In the genomic region with DNA sequence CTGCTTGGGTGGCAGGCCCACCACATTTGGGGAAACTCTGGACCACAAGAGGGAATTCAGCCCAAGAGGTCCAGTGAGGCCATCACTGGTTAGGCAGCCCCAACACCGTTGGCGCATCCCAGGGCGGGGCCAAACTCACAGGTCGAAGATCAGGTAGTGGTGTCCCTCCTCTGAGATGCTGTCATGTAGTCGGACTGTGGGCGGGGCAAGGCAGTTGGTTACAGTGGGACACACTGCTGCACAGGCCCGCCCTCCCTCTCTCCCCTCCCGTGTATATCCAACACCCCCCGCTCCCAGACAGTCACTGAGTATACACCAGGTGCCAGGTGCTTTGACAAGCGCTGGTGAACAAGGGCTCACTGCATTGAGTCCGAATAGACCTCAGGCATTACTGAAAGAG, we compare ENCODE assay signal across 14 cellular contexts. TPM values are rescaled to one million over a fixed set of nuclear protein-coding genes. Genes with fewer than 3 reads are reported as not detected.
A peak's percentile ranks its signal among the peaks of the same experiment; 100 is the strongest.
DNase-seq lines count a peak whose midpoint lies in the region; ATAC-seq and TF ChIP-seq lines count a peak whose summit lies in the region.
"Had no signal": no experiment of that assay in that cellular context is flagged by ENCODE, and none has a peak within 500 bp of the region (broad histone marks: within the 10 kb centered on the region; RNA-seq: fewer than 3 reads in every experiment).

No MANE protein-coding gene starts in this region.

- peaks cover 8% of the 10 kb centered on the region for H3K9me1 ChIP-seq in IMR-90 (ENCODE audit: insufficient read depth, low read length)

- H4K20me1 ChIP-seq in IMR-90 (ENCODE audit: insufficient read depth, low read length), result no peaks in the 10 kb centered on the region
- H4K20me1 ChIP-seq in osteoblast (ENCODE audit: insufficient read depth, low read length), result no peaks in the 10 kb centered on the region

- H3K14ac ChIP-seq in IMR-90 (replicated peaks; ENCODE audit: low read depth, low read length), result no peak overlapping the region

- no peaks in the 10 kb centered on the region for H3K9me3 Mint-ChIP-seq in activated CD8-positive, alpha-beta memory T cell treated with anti-CD3 and anti-CD28 coated beads, Interleukin-2, amount 10 ng/mL, durations not matched to agents 7 days and 5 days (ENCODE audit: low read depth)
- H3K9me3 Mint-ChIP-seq in endodermal cell, result no peaks in the 10 kb centered on the region
- no peaks in the 10 kb centered on the region for H3K9me3 Mint-ChIP-seq in type B pancreatic cell
- H3K9me3 Mint-ChIP-seq: H9, HFFc6 had no signal

- H3K27ac Mint-ChIP-seq in activated CD8-positive, alpha-beta memory T cell treated with anti-CD3 and anti-CD28 coated beads, Interleukin-2, amount 10 ng/mL, durations not matched to agents 7 days and 5 days, result no peak overlapping the region
- H3K27ac Mint-ChIP-seq in endodermal cell (no peak overlapping the region), type B pancreatic cell (no peak overlapping the region)
- H3K27ac Mint-ChIP-seq: CD4-positive, CD25-positive, alpha-beta regulatory T cell; H9; HFFc6 had no signal

- H2AFZ ChIP-seq in IMR-90 (replicated peaks; ENCODE audit: low read length, poor library complexity), result no peak overlapping the region
- H2AFZ ChIP-seq in osteoblast (ENCODE audit: low read length), result no peak overlapping the region

- no peak overlapping the region for H2BK20ac ChIP-seq in IMR-90 (ENCODE audit: low read depth, low read length)

- no peak overlapping the region for H2BK120ac ChIP-seq in IMR-90 (ENCODE audit: low read depth, low read length)

- H3K79me2 ChIP-seq in osteoblast (ENCODE audit: insufficient read depth, low read length), result no peaks in the 10 kb centered on the region

- H3K27ac ChIP-seq in IMR-90 (ENCODE audit: insufficient read depth, low read length) (no peak overlapping the region), endodermal cell (ENCODE audit: low read depth, low read length) (peak overlapping the region; percentile 64), osteoblast (ENCODE audit: low read depth, low read length) (no peak overlapping the region)
- H3K27ac ChIP-seq: 22Rv1 had no signal

- TF ChIP-seq CTCF in IMR-90 (conservative IDR thresholded peaks at IDR 0.05; ENCODE audit: low read depth, low read length) (no peak), endodermal cell (conservative IDR thresholded peaks at IDR 0.05) (no peak), osteoblast (IDR thresholded peaks at IDR 0.05; ENCODE audit: extremely low read depth, low read depth, low read length) (no peak), type B pancreatic cell (conservative IDR thresholded peaks at IDR 0.05) (no peak)

- no peaks in the 10 kb centered on the region for H3K36me3 Mint-ChIP-seq in activated CD8-positive, alpha-beta memory T cell treated with anti-CD3 and anti-CD28 coated beads, Interleukin-2, amount 10 ng/mL, durations not matched to agents 7 days and 5 days
- H3K36me3 Mint-ChIP-seq in endodermal cell (ENCODE audit: low read depth) (no peaks in the 10 kb centered on the region), type B pancreatic cell (no peaks in the 10 kb centered on the region)
- H3K36me3 Mint-ChIP-seq: CD4-positive, CD25-positive, alpha-beta regulatory T cell had no signal

- H2AK5ac ChIP-seq in IMR-90 (ENCODE audit: low read depth, low read length), result no peak overlapping the region

- DNase-seq in activated CD8-positive, alpha-beta memory T cell treated with anti-CD3 and anti-CD28 coated beads, Interleukin-2, amount 10 ng/mL, durations not matched to agents 7 days and 5 days, result no peak
- no peak for DNase-seq in activated CD8-positive, alpha-beta memory T cell treated with anti-CD3 and anti-CD28 coated beads for 24 hours
- DNase-seq in IMR-90, result no peak
- no peak for DNase-seq in endodermal cell
- DNase-seq in osteoblast (ENCODE audit: insufficient read length, low spot score, missing footprints), result peak; percentile 38
- DNase-seq in type B pancreatic cell (ENCODE audit: extremely low spot score, unreplicated experiment), result no peak
- no peak for DNase-seq in central memory CD4-positive, alpha-beta T cell
- DNase-seq: GOT3, H9, HFFc6 had no signal

- no peaks in the 10 kb centered on the region for H3K4me1 Mint-ChIP-seq in activated CD8-positive, alpha-beta memory T cell treated with anti-CD3 and anti-CD28 coated beads, Interleukin-2, amount 10 ng/mL, durations not matched to agents 7 days and 5 days
- H3K4me1 Mint-ChIP-seq in endodermal cell (peaks cover 11% of the 10 kb centered on the region), type B pancreatic cell (ENCODE audit: unreplicated experiment) (peaks cover 33% of the 10 kb centered on the region)
- H3K4me1 Mint-ChIP-seq: CD4-positive, CD25-positive, alpha-beta regulatory T cell had no signal

- H3K4me2 ChIP-seq in IMR-90 (ENCODE audit: low read depth, low read length), result no peak overlapping the region
- no peak overlapping the region for H3K4me2 ChIP-seq in osteoblast (ENCODE audit: insufficient read depth, low read length)

- dilution Hi-C loops in IMR-90 (cut with HindIII; ENCODE audit: low sequenced_read_pairs, unreplicated experiment), result no loop called here

- H4K8ac ChIP-seq in IMR-90 (ENCODE audit: low read depth in 2 of 2, low read length in 2 of 2), result no peak overlapping the region

- no peak overlapping the region for H3K18ac ChIP-seq in IMR-90 (ENCODE audit: low read depth, low read length)

- no peaks in the 10 kb centered on the region for H3K9me3 ChIP-seq in IMR-90 (ENCODE audit: control insufficient read depth, insufficient read depth, low read length)
- H3K9me3 ChIP-seq in endodermal cell (ENCODE audit: control insufficient read depth, low read length), result no peaks in the 10 kb centered on the region
- H3K9me3 ChIP-seq in osteoblast (ENCODE audit: low read depth, low read length), result no peaks in the 10 kb centered on the region

- H3K4me1 ChIP-seq in IMR-90 (ENCODE audit: control insufficient read depth, insufficient read depth, low read length) (peaks cover 7% of the 10 kb centered on the region), endodermal cell (ENCODE audit: control insufficient read depth, insufficient read depth, low read length) (peaks cover 10% of the 10 kb centered on the region), osteoblast (ENCODE audit: insufficient read depth, low read length) (no peaks in the 10 kb centered on the region)

- H3K27me3 ChIP-seq in IMR-90 (ENCODE audit: control insufficient read depth, insufficient read depth, low read length) (no peaks in the 10 kb centered on the region), endodermal cell (ENCODE audit: control insufficient read depth, insufficient read depth, low read length, poor library complexity, severe bottlenecking) (no peaks in the 10 kb centered on the region), osteoblast (ENCODE audit: insufficient read depth, low read length) (no peaks in the 10 kb centered on the region)

- H3K36me3 ChIP-seq in IMR-90 (ENCODE audit: control insufficient read depth, insufficient read depth, low read length) (no peaks in the 10 kb centered on the region), endodermal cell (ENCODE audit: control insufficient read depth, insufficient read depth, low read length) (no peaks in the 10 kb centered on the region), osteoblast (ENCODE audit: insufficient read depth, low read length) (no peaks in the 10 kb centered on the region)

- POLR2A ChIA-PET in IMR-90 (lab: Charles Lee; ENCODE audit: unreplicated experiment), result no interaction called here

- WGBS in IMR-90 (ENCODE audit: extremely low coverage in 2 of 2, insufficient read length in 1 of 2), 2 experiments, result 90% methylated on average over 4 of the region's 11 CpGs; no CpG with 5 or more reads in 1 of the 2 experiments
- WGBS in endodermal cell (ENCODE audit: insufficient coverage in 1 of 2, insufficient read length in 1 of 2), 2 experiments, result 91 to 95% methylated on average over 11 of the region's 11 CpGs

- BruUV-seq in IMR-90 (replicated peaks; lab: Mats Ljungman, UMichigan), result no TSS peak

- no peaks in the 10 kb centered on the region for H3K79me1 ChIP-seq in IMR-90 (ENCODE audit: low read depth in 1 of 2, low read length in 2 of 2)

- peak; percentile 15 for ATAC-seq in activated CD8-positive, alpha-beta memory T cell treated with anti-CD3 and anti-CD28 coated beads, Interleukin-2, amount 10 ng/mL, durations not matched to agents 7 days and 5 days
- ATAC-seq in IMR-90 (ENCODE audit: low read depth) (no peak), GM19351 (IDR thresholded peaks at IDR 0.05; ENCODE audit: unreplicated experiment) (no peak)

- H3K4me3 Mint-ChIP-seq in activated CD8-positive, alpha-beta memory T cell treated with anti-CD3 and anti-CD28 coated beads, Interleukin-2, amount 10 ng/mL, durations not matched to agents 7 days and 5 days, result no peak overlapping the region
- H3K4me3 Mint-ChIP-seq in endodermal cell, result no peak overlapping the region
- no peak overlapping the region for H3K4me3 Mint-ChIP-seq in type B pancreatic cell
- H3K4me3 Mint-ChIP-seq: CD4-positive, CD25-positive, alpha-beta regulatory T cell; H9; HFFc6 had no signal

- H2BK5ac ChIP-seq in IMR-90 (ENCODE audit: low read depth, low read length, poor library complexity, severe bottlenecking), result no peak overlapping the region

- no peak overlapping the region for H3K4ac ChIP-seq in IMR-90 (ENCODE audit: low read depth, low read length)

- no peak overlapping the region for H4K91ac ChIP-seq in IMR-90 (ENCODE audit: insufficient read depth, low read depth, low read length)

- CTCF ChIA-PET in activated CD8-positive, alpha-beta memory T cell treated with anti-CD3 and anti-CD28 coated beads, Interleukin-2, amount 10 ng/mL, durations not matched to agents 7 days and 5 days (lab: Charles Lee), result no interaction called here
- CTCF ChIA-PET in IMR-90 (lab: Yijun Ruan, JAX), result no interaction called here

- no peak overlapping the region for H2BK15ac ChIP-seq in IMR-90 (ENCODE audit: low read depth, low read length)

- H3K27me3 Mint-ChIP-seq in activated CD8-positive, alpha-beta memory T cell treated with anti-CD3 and anti-CD28 coated beads, Interleukin-2, amount 10 ng/mL, durations not matched to agents 7 days and 5 days, result peaks cover 2% of the 10 kb centered on the region
- H3K27me3 Mint-ChIP-seq in endodermal cell (ENCODE audit: insufficient read depth) (peaks cover 6% of the 10 kb centered on the region), type B pancreatic cell (no peaks in the 10 kb centered on the region)

- H3K9ac ChIP-seq in IMR-90 (ENCODE audit: low read depth, low read length) (no peak overlapping the region), endodermal cell (ENCODE audit: extremely low read depth, low read length, poor library complexity, severe bottlenecking) (no peak overlapping the region)

- H2AK9ac ChIP-seq in IMR-90 (replicated peaks; ENCODE audit: low read depth, low read length, poor library complexity), result peak overlapping the region; percentile 71

- no peak overlapping the region for H3K23ac ChIP-seq in IMR-90 (ENCODE audit: low read depth, low read length)

- H4K5ac ChIP-seq in IMR-90 (ENCODE audit: low read depth, low read length), result no peak overlapping the region

- intact Hi-C loops in IMR-90 (cut with micrococcal nuclease), result no loop called here

- in situ Hi-C loops in IMR-90 (cut with MboI; ENCODE audit: low sequenced_read_pairs), result no loop called here

- H3K4me3 ChIP-seq in IMR-90 (ENCODE audit: insufficient read depth, low read depth, low read length) (no peak overlapping the region), endodermal cell (ENCODE audit: low read length) (no peak overlapping the region), osteoblast (ENCODE audit: insufficient read depth, low read length) (no peak overlapping the region)

- TF ChIP-seq POLR2A in IMR-90 (IDR thresholded peaks at IDR 0.05; ENCODE audit: low read depth, low read length), result no peak

- no peak for TF ChIP-seq RAD21 in IMR-90 (IDR thresholded peaks at IDR 0.05; ENCODE audit: low read length)

- no peak overlapping the region for H3K56ac ChIP-seq in IMR-90 (ENCODE audit: extremely low read depth, insufficient read depth, low read length)

RNA-seq across cellular contexts. Expression of gene CAMK2A, which starts 32.1 kb away (rescaled TPM):
- total RNA-seq in activated CD8-positive, alpha-beta memory T cell treated with anti-CD3 and anti-CD28 coated beads, Interleukin-2, amount 10 ng/mL, durations not matched to agents 7 days and 5 days, result not detected
- under 0.01 and 0.18 TPM in 2 replicates for total RNA-seq in IMR-90 (2012; rRNA removed)
- 0.17 and 0.19 TPM in 2 replicates for polyA plus RNA-seq in IMR-90 (2012; rRNA removed)
- 0.11 and 0.24 TPM in 2 replicates for polyA plus RNA-seq in IMR-90 (2012; cell fraction: cytosol; rRNA removed)
- polyA plus RNA-seq in IMR-90 (2012; cell fraction: nucleus; rRNA removed; ENCODE audit: low replicate concordance), result 1.5 and 2.4 TPM in 2 replicates
- total RNA-seq in endodermal cell, result under 1 TPM; 0.31 to 0.49 TPM
- 1.6 TPM for polyA plus RNA-seq in endodermal cell (2013, experiment 1 of 2)
- 1.6 TPM for polyA plus RNA-seq in endodermal cell (2013, experiment 2 of 2)
- 0.36 and 0.88 TPM in 2 replicates for total RNA-seq in osteoblast
- 0.26 and 3.7 TPM in 2 replicates for total RNA-seq in type B pancreatic cell (ENCODE audit: low replicate concordance)
- total RNA-seq: A673; CD4-positive, CD25-positive, alpha-beta regulatory T cell had no signal
- polyA plus RNA-seq: CD4-positive, CD25-positive, alpha-beta regulatory T cell had no signal

RNA-seq across cellular contexts. Expression of gene ARSI, which starts 45.3 kb away (rescaled TPM):
- total RNA-seq in activated CD8-positive, alpha-beta memory T cell treated with anti-CD3 and anti-CD28 coated beads, Interleukin-2, amount 10 ng/mL, durations not matched to agents 7 days and 5 days, result not detected
- 15.0 and 15.2 TPM in 2 replicates for total RNA-seq in IMR-90 (2012; rRNA removed)
- polyA plus RNA-seq in IMR-90 (2012; rRNA removed), result 14.8 and 15.5 TPM in 2 replicates
- polyA plus RNA-seq in IMR-90 (2012; cell fraction: cytosol; rRNA removed), result 10.1 and 22.7 TPM in 2 replicates
- polyA plus RNA-seq in IMR-90 (2012; cell fraction: nucleus; rRNA removed; ENCODE audit: low replicate concordance), result 3.4 and 9.5 TPM in 2 replicates
- 1 to 10 TPM; 2.4 to 2.7 TPM for total RNA-seq in endodermal cell
- 3.2 TPM for polyA plus RNA-seq in endodermal cell (2013, experiment 1 of 2)
- 3.6 TPM for polyA plus RNA-seq in endodermal cell (2013, experiment 2 of 2)
- total RNA-seq in osteoblast, result 4.7 and 6.5 TPM in 2 replicates
- 1.4 and 4.6 TPM in 2 replicates for total RNA-seq in type B pancreatic cell (ENCODE audit: low replicate concordance)
- total RNA-seq: CD4-positive, CD25-positive, alpha-beta regulatory T cell had no signal
- polyA plus RNA-seq: CD4-positive, CD25-positive, alpha-beta regulatory T cell had no signal
